ENCODE assay signal across 20 cellular contexts in the genomic region with DNA sequence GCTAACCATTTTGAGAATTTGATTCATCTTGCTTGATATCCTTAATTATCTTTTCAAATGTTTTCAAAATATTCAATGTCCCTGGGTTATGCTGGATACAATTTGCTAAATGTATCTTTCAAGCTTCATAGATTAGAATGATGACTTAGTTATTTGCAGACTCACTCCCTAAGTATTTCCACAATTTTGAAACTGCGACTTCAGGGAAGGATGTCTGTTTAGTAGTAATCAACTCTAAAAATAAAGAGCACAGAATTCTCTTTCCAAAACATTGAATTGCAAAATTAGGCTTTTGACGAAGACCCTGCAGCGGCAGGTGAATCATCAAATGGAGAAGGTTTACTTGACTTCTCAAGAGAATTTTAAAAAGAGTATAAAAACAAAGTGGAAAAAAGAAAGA. TPM values are rescaled to one million over a fixed set of nuclear protein-coding genes. Genes with fewer than 3 reads are reported as not detected.
DNase-seq lines count a peak whose midpoint lies in the region; ATAC-seq and TF ChIP-seq lines count a peak whose summit lies in the region.
"Had no signal": no experiment of that assay in that cellular context is flagged by ENCODE, and none has a peak within 500 bp of the region (broad histone marks: within the 10 kb centered on the region; RNA-seq: fewer than 3 reads in every experiment).

No MANE protein-coding gene starts in this region.

- no peak for TF ChIP-seq EP300 in sigmoid colon (IDR thresholded peaks at IDR 0.05)

- no peaks in the 10 kb centered on the region for H3K36me3 ChIP-seq in adipocyte (ENCODE audit: control insufficient read depth, insufficient read depth, low read length, severe bottlenecking)
- H3K36me3 ChIP-seq in sigmoid colon = no peaks in the 10 kb centered on the region
- no peaks in the 10 kb centered on the region for H3K36me3 ChIP-seq in body of pancreas (replicated peaks in 1 of 2; ENCODE audit: insufficient read depth in 1 of 2, low read depth in 2 of 2)
- H3K36me3 ChIP-seq: MG63 had no signal

- H3K27me3 ChIP-seq in adipocyte (replicated peaks; ENCODE audit: control insufficient read depth, insufficient read depth, low read length) (no peaks in the 10 kb centered on the region), sigmoid colon (no peaks in the 10 kb centered on the region), body of pancreas (no peaks in the 10 kb centered on the region)
- H3K27me3 ChIP-seq: MG63 had no signal

- DNase-seq in EL = peak; percentile 28
- peak; percentile 48 for DNase-seq in adipocyte (ENCODE audit: low read depth)
- peak; percentile 32 for DNase-seq in fibroblast of the aortic adventitia (ENCODE audit: low read depth)
- no peak for DNase-seq in sigmoid colon
- no peak for DNase-seq in SKM-1 treated with dmso at 0.1 percent for 144 hours (lab: John Stamatoyannopoulos, UW; ENCODE audit: unreplicated experiment)
- DNase-seq in body of pancreas = no peak
- DNase-seq: CD4-positive, CD25-positive, alpha-beta regulatory T cell; DMS79; GF-D8; MG63; NCI-H1092 treated with DMSO at 0.1 percent for 48 hours; NCI-H187; NCI-H2171; NCI-H446 treated with DMSO at 0.1 percent for 48 hours; NCI-H774 had no signal

- TF ChIP-seq POLR2A in sigmoid colon (IDR thresholded peaks at IDR 0.05) (no peak), body of pancreas (IDR thresholded peaks at IDR 0.05) (no peak)

- no peak overlapping the region for H3K4me3 ChIP-seq in adipocyte (ENCODE audit: low read length)
- H3K4me3 ChIP-seq in fibroblast of the aortic adventitia (ENCODE audit: low read depth, low read length) = no peak overlapping the region
- no peak overlapping the region for H3K4me3 ChIP-seq in sigmoid colon
- H3K4me3 ChIP-seq in body of pancreas = no peak overlapping the region
- H3K4me3 ChIP-seq: A549, MG63 had no signal

- ATAC-seq in HG02870 (IDR thresholded peaks at IDR 0.05; ENCODE audit: unreplicated experiment) = no peak
- ATAC-seq in HG03135 (IDR thresholded peaks at IDR 0.05; ENCODE audit: unreplicated experiment) = no peak
- ATAC-seq in body of pancreas = no peak
- ATAC-seq: A549 had no signal

- H3K9me3 ChIP-seq in adipocyte (ENCODE audit: control insufficient read depth, low read length) (no peaks in the 10 kb centered on the region), sigmoid colon (no peaks in the 10 kb centered on the region), body of pancreas (no peaks in the 10 kb centered on the region)
- H3K9me3 ChIP-seq: A549, MG63 had no signal

- H3K27ac ChIP-seq in sigmoid colon (peak overlapping the region; percentile 75 to 83 (median 80)), body of pancreas (no peak overlapping the region)
- H3K27ac ChIP-seq: A549, KMS-11 had no signal

- no peak for TF ChIP-seq CTCF in fibroblast of the aortic adventitia (IDR thresholded peaks at IDR 0.05; ENCODE audit: insufficient read depth, low read length)
- no peak for TF ChIP-seq CTCF in sigmoid colon (IDR thresholded peaks at IDR 0.05)
- no peak for TF ChIP-seq CTCF in body of pancreas (IDR thresholded peaks at IDR 0.05)

- 87 to 89% methylated on average over 3 of the region's 3 CpGs for WGBS in sigmoid colon, 2 donors
- 63 to 94% methylated on average over 3 of the region's 3 CpGs for WGBS in body of pancreas, 2 donors

- no peak overlapping the region for H3K9ac ChIP-seq in adipocyte (ENCODE audit: low read length)
- H3K9ac ChIP-seq: KMS-11 had no signal

- peaks cover 12% of the 10 kb centered on the region for H3K4me1 ChIP-seq in adipocyte (ENCODE audit: control insufficient read depth, insufficient read depth, low read length)
- peaks cover 0 to 52% (median 21%) of the 10 kb centered on the region in 4 donors for H3K4me1 ChIP-seq in sigmoid colon
- H3K4me1 ChIP-seq in body of pancreas = no peaks in the 10 kb centered on the region
- H3K4me1 ChIP-seq: A549 had no signal

- intact Hi-C loops in sigmoid colon (cut with DNase I) = loop anchor here (5.0 to 10.0 kb wide), 4 partner anchors 103 to 535 kb away; partner anchors contain the start of gene CDC73
- intact Hi-C loops in body of pancreas (cut with DNase I) = no loop called here

RNA-seq across cellular contexts. Expression of gene RGS1, which starts 14.2 kb away (rescaled TPM):
- total RNA-seq in fibroblast of the aortic adventitia (ENCODE audit: low replicate concordance) (not detected in 2 replicates), sigmoid colon (100 to 1,000 TPM in 2 of 4 donors, 10 to 100 TPM in 2; 52.9 to 153 (median 95.8) TPM), body of pancreas (10 to 100 TPM in 1 of 2 donors, under 1 TPM in 1; 0.99 to 10.4 TPM)
- 10 to 100 TPM; 34.8 to 49.5 (median 35.8) TPM for polyA plus RNA-seq in sigmoid colon
- total RNA-seq: H1 had no signal
- polyA plus RNA-seq: A549, H1 had no signal

RNA-seq across cellular contexts. Expression of gene RGS13, which starts 46.1 kb away (rescaled TPM):
- total RNA-seq in fibroblast of the aortic adventitia (ENCODE audit: low replicate concordance) (not detected in 2 replicates), sigmoid colon (under 1 TPM in 2 of 4 donors, not detected in 2; 0.36 to 0.95 TPM), body of pancreas (1 to 10 TPM in 1 of 2 donors, not detected in 1; 4.9 TPM)
- polyA plus RNA-seq in sigmoid colon = 1 to 10 TPM; 1.2 to 7.8 (median 2.6) TPM
- total RNA-seq: H1 had no signal
- polyA plus RNA-seq: A549; CD4-positive, CD25-positive, alpha-beta regulatory T cell; H1 had no signal

Comparison
In these comparisons a context has a peak if more than half of its experiments do, and no peak if none do; other contexts are left out.
1. DNase-seq: peak in EL (single experiment), adipocyte (single experiment) and fibroblast of the aortic adventitia (single experiment); none in sigmoid colon (single experiment), SKM-1 treated with dmso at 0.1 percent for 144 hours (single experiment) and body of pancreas (0 of 4).
2. H3K27ac ChIP-seq: peak in sigmoid colon (4 of 4); none in body of pancreas (0 of 4).
3. RNA of gene RGS1, which starts 14.2 kb away (total RNA-seq): 52.9 to 153 TPM in sigmoid colon; 0.99 to 10.4 TPM in body of pancreas and not detected in fibroblast of the aortic adventitia; every median in the first group is over 4 times any median in the second.